ENCODE assay signal across 1 cellular context in genomic region chr17:40696651-40697072, GRCh38.
TF ChIP-seq lines count a peak whose summit lies in the region.

No MANE protein-coding gene starts in this region.

TF ChIP-seq in A549, 52 proteins besides CTCF, POLR2A, EP300 and RAD21:
- TF ChIP-seq GATA3 (IDR thresholded peaks at IDR 0.05; ENCODE audit: borderline replicate concordance) (no peak), CEBPB (IDR thresholded peaks at IDR 0.05) (peak; percentile 7 to 66; a peak in 1 of 4 replicates)
TF ChIP-seq in A549: peak in this region for 1.
